Comparison of ENCODE assay signal across 20 cellular contexts in genomic region chr2:241833101-241833937, GRCh38. TPM values are rescaled to one million over a fixed set of nuclear protein-coding genes. Genes with fewer than 3 reads are reported as not detected.
A peak's percentile ranks its signal among the peaks of the same experiment; 100 is the strongest.
DNase-seq lines count a peak whose midpoint lies in the region; ATAC-seq, FAIRE-seq and TF ChIP-seq lines count a peak whose summit lies in the region.
"Had no signal": no experiment of that assay in that cellular context is flagged by ENCODE, and none has a peak within 500 bp of the region (broad histone marks: within the 10 kb centered on the region; RNA-seq: fewer than 3 reads in every experiment).

No MANE protein-coding gene starts in this region.

- H3K27me3 ChIP-seq in GM23338 (ENCODE audit: insufficient read depth) (no peaks in the 10 kb centered on the region), K562 (ENCODE audit: control insufficient read depth in 2 of 2, insufficient read depth in 2 of 2, low read length in 2 of 2) (no peaks in the 10 kb centered on the region), tibial nerve (peaks cover 0 to 10% of the 10 kb centered on the region in 2 donors)
- H3K27me3 ChIP-seq: cardiac muscle cell, pancreas had no signal

- peak; percentile 88 for FAIRE-seq in K562 (lab: Jason Lieb, UNC)
- FAIRE-seq: endometrium, pancreas had no signal

- H3K9me1 ChIP-seq in K562 (ENCODE audit: control insufficient read depth, insufficient read depth, low read length): no peaks in the 10 kb centered on the region

- POLR2A ChIA-PET in K562 (lab: Yijun Ruan, JAX): no interaction called here

- in situ Hi-C loops in K562 (cut with MboI): no loop called here

- intact Hi-C loops in K562 (cut with micrococcal nuclease): no loop called here

- TF ChIP-seq POLR2A in K562 (conservative IDR thresholded peaks at IDR 0.05) (no peak), tibial nerve (IDR thresholded peaks at IDR 0.05) (no peak)

- H3K4me1 ChIP-seq in GM23338 (ENCODE audit: insufficient read depth): no peaks in the 10 kb centered on the region
- peaks cover 6 to 9% of the 10 kb centered on the region in 2 experiments; a peak in 3 of 5 replicates for H3K4me1 ChIP-seq in K562 (replicated peaks in 1 of 2; ENCODE audit: control insufficient read depth in 2 of 2, insufficient read depth in 2 of 2, low read length in 2 of 2)
- peaks cover 0 to 6% (median 0%) of the 10 kb centered on the region in 4 donors for H3K4me1 ChIP-seq in tibial nerve
- H3K4me1 ChIP-seq: Caco-2, pancreas had no signal

- H3K79me2 ChIP-seq in GM23338 (replicated peaks; ENCODE audit: insufficient read depth) (no peaks in the 10 kb centered on the region), K562 (ENCODE audit: control insufficient read depth, insufficient read depth, low read length) (no peaks in the 10 kb centered on the region)

- no peak overlapping the region for H3K4me2 ChIP-seq in GM23338
- H3K4me2 ChIP-seq in K562 (ENCODE audit: insufficient read depth, low read length): peak overlapping the region; percentile 59

- H3F3A ChIP-seq in GM23338 (replicated peaks; ENCODE audit: low read depth): no peaks in the 10 kb centered on the region

- peak overlapping the region; percentile 1; the same call in 1 of the 2 replicates for H2AFZ ChIP-seq in GM23338
- peak overlapping the region; percentile 54 for H2AFZ ChIP-seq in K562 (ENCODE audit: low read depth, low read length)

- H3K27ac ChIP-seq in GM23338 (ENCODE audit: low read depth) (no peak overlapping the region), K562 (ENCODE audit: extremely low read depth, low read depth, low read length) (no peak overlapping the region), tibial nerve (no peak overlapping the region)
- H3K27ac ChIP-seq: cardiac muscle cell, pancreas had no signal

- H3K36me3 ChIP-seq in GM23338 (ENCODE audit: insufficient read depth) (no peaks in the 10 kb centered on the region), K562 (ENCODE audit: control insufficient read depth, insufficient read depth, low read length) (no peaks in the 10 kb centered on the region), tibial nerve (no peaks in the 10 kb centered on the region)
- H3K36me3 ChIP-seq: cardiac muscle cell, pancreas had no signal

- DNase-seq in A172 (ENCODE audit: low spot score) (peak; percentile 43), GM23338 (ENCODE audit: low spot score) (no peak), K562 (ENCODE audit: extremely low read depth in 1 of 4, low spot score in 3 of 4) (peak in 2 of 4 experiments; percentile 48 to 53), iris pigment epithelial cell (ENCODE audit: low read depth) (peak; percentile 82), hepatic stellate cell (ENCODE audit: low spot score) (no peak), tibial nerve (ENCODE audit: low spot score in 2 of 2) (no peak), SIG-M5 treated with dmso at 0.1 percent for 504 hours (lab: John Stamatoyannopoulos, UW; ENCODE audit: unreplicated experiment) (no peak)
- DNase-seq: activated T-cell treated with anti-CD3 and anti-CD28 coated beads, Interleukin-2, amount 50 U/mL, for 1 hour; Caco-2; GF-D8; NCI-H1105; NCI-H345; pancreas; stimulated activated naive B cell treated with anti-CD40 and anti-IgM and Interleukin-4, amounts not matched to agents 10 μg/mL and 1 μg/mL and 100 μg/mL, for 72 hours had no signal

- H3K9me3 ChIP-seq in K562 (replicated peaks; ENCODE audit: control insufficient read depth, insufficient read depth, low read depth, low read length) (no peaks in the 10 kb centered on the region), tibial nerve (peaks cover 0 to 2% (median 0%) of the 10 kb centered on the region in 4 donors)
- H3K9me3 ChIP-seq: Caco-2, pancreas had no signal

- H3K4me3 ChIP-seq in GM23338 (no peak overlapping the region), K562 (no peak overlapping the region), tibial nerve (no peak overlapping the region)
- H3K4me3 ChIP-seq: cardiac muscle cell, pancreas had no signal

- H3K4me3 Mint-ChIP-seq in GM23338: no peak overlapping the region
- H3K4me3 Mint-ChIP-seq: activated naive CD8-positive, alpha-beta T cell; IgD-negative memory B cell; stimulated activated naive B cell treated with anti-CD40 and anti-IgM and Interleukin-4, amounts not matched to agents 10 μg/mL and 1 μg/mL and 100 μg/mL, for 72 hours had no signal

- TF ChIP-seq RAD21 in K562 (CRISPR knock-in tag; conservative IDR thresholded peaks at IDR 0.05 in 1 of 2, IDR thresholded peaks at IDR 0.05 in 1 of 2): no peak

- no peaks in the 10 kb centered on the region for H3K9me3 Mint-ChIP-seq in GM23338

- ATAC-seq in GM23338 (no peak), K562 (peak; percentile 80), HG02642 (IDR thresholded peaks at IDR 0.05; ENCODE audit: poor library complexity, unreplicated experiment) (no peak)
- ATAC-seq: pancreas; stimulated activated naive B cell treated with anti-CD40 and anti-IgM and Interleukin-4, amounts not matched to agents 10 μg/mL and 1 μg/mL and 100 μg/mL, for 72 hours had no signal

- no peaks in the 10 kb centered on the region for H3K9me2 ChIP-seq in GM23338 (ENCODE audit: insufficient read depth)

- CTCF ChIA-PET in K562 (lab: Yijun Ruan, JAX; ENCODE audit: low intra/inter-chr PET ratio): no interaction called here

- H3K9ac ChIP-seq in K562 (ENCODE audit: insufficient read depth in 1 of 2, low read depth in 2 of 2, low read length in 2 of 2): peak overlapping the region in 1 of 2 experiments; percentile 17; a peak in 2 of 4 replicates

- WGBS in K562 (ENCODE audit: insufficient coverage, low coverage, missing lambda C conversion rate): 9% methylated on average over 18 of the region's 19 CpGs
- 41 to 44% methylated on average over 19 of the region's 19 CpGs for WGBS in tibial nerve, 2 donors

- no peak for TF ChIP-seq EP300 in K562 (IDR thresholded peaks at IDR 0.05; ENCODE audit: low read length)
- TF ChIP-seq EP300 in tibial nerve (IDR thresholded peaks at IDR 0.05): no peak

- no TSS peak for BruUV-seq in K562 (replicated peaks; lab: Mats Ljungman, UMichigan)

- no peaks in the 10 kb centered on the region for H3K36me3 Mint-ChIP-seq in GM23338 (ENCODE audit: low read depth)
- H3K36me3 Mint-ChIP-seq: activated naive CD8-positive, alpha-beta T cell; stimulated activated naive B cell treated with anti-CD40 and anti-IgM and Interleukin-4, amounts not matched to agents 10 μg/mL and 1 μg/mL and 100 μg/mL, for 72 hours had no signal

- H3K27me3 Mint-ChIP-seq in GM23338 (ENCODE audit: insufficient read depth, low read depth, poor library complexity): peaks cover 3% of the 10 kb centered on the region

- H4K20me1 ChIP-seq in GM23338 (replicated peaks; ENCODE audit: insufficient read depth): no peaks in the 10 kb centered on the region
- H4K20me1 ChIP-seq in K562 (replicated peaks; ENCODE audit: control insufficient read depth, insufficient read depth, low read length): no peaks in the 10 kb centered on the region

- TF ChIP-seq CTCF in GM23338 (conservative IDR thresholded peaks at IDR 0.05; ENCODE audit: low read depth in 2 of 2): no peak
- no peak for TF ChIP-seq CTCF in K562 (IDR thresholded peaks at IDR 0.05 in 2 of 3, conservative IDR thresholded peaks at IDR 0.05 in 1 of 3; ENCODE audit: insufficient read depth in 2 of 3, low read depth in 1 of 3, low read length in 3 of 3)
- no peak for TF ChIP-seq CTCF in tibial nerve (IDR thresholded peaks at IDR 0.05)

- H3K4me1 Mint-ChIP-seq in GM23338: peaks cover 10% of the 10 kb centered on the region
- H3K4me1 Mint-ChIP-seq: IgD-negative memory B cell had no signal

- H3K27ac Mint-ChIP-seq in GM23338: no peak overlapping the region
- H3K27ac Mint-ChIP-seq: activated naive CD8-positive, alpha-beta T cell; IgD-negative memory B cell; stimulated activated naive B cell treated with anti-CD40 and anti-IgM and Interleukin-4, amounts not matched to agents 10 μg/mL and 1 μg/mL and 100 μg/mL, for 72 hours had no signal

RNA-seq across cellular contexts. Expression of gene NEU4, which starts 24.3 kb away (rescaled TPM):
- 0.22 TPM in 1 of 2 replicates, not detected in the other for total RNA-seq in A172 (2014; rRNA removed; shearing (Covaris generic))
- 0.62 and 1.2 TPM in 2 replicates for total RNA-seq in GM23338 (2014; rRNA removed; shearing (Covaris generic))
- polyA plus RNA-seq in GM23338 (2016; fragmentation: Nextera tagmentation; extraction: Ambion mirVana) (0.12 and 0.29 TPM in 2 replicates), K562 (2011; rRNA removed) (0.12 TPM in 1 of 2 replicates, not detected in the other), K562 (2014; fragmentation: Illumina TruSeq; extraction: Trizol) (not detected in 2 replicates), K562 (2014; fragmentation: Nextera tagmentation; extraction: Ambion mirVana) (not detected), K562 (2014; rRNA removed) (0.01 TPM in 1 of 2 replicates, not detected in the other)
- total RNA-seq in K562 (2011; cell fraction: chromatin; rRNA removed; ENCODE audit: low replicate concordance): 1.3 TPM in 1 of 2 replicates, not detected in the other
- total RNA-seq in K562 (2011; cell fraction: nucleolus; rRNA removed): 0.50 and 0.66 TPM in 2 replicates
- total RNA-seq in K562 (2011; cell fraction: nucleoplasm; rRNA removed): 0.29 and 1.1 TPM in 2 replicates
- total RNA-seq in K562 (2014; rRNA removed) (not detected in 2 replicates), K562 (2014; rRNA removed; fragmentation: Illumina TruSeq; extraction: Trizol) (not detected in 2 replicates), K562 (2015; rRNA removed; fragmentation: Illumina TruSeq; extraction: Trizol) (not detected in 2 replicates), K562 (2021) (0.38 and 0.40 TPM in 2 replicates), tibial nerve (1 to 10 TPM in 2 of 4 donors, not detected in 2; 1.1 to 1.6 TPM)
- polyA plus RNA-seq in K562 (2011; cell fraction: cytosol; rRNA removed): 0.12 and 0.21 TPM in 2 replicates
- 0.14 and 0.65 TPM in 2 replicates for polyA plus RNA-seq in K562 (2011; cell fraction: nucleus; rRNA removed)
- 0.55 and 1.1 TPM in 2 replicates for polyA plus RNA-seq in K562 (2012)
- polyA minus RNA-seq in K562 (2011; rRNA and poly(A)+ RNA removed): not detected in 2 replicates
- polyA minus RNA-seq in K562 (2011; cell fraction: cytosol; rRNA and poly(A)+ RNA removed): not detected in 2 replicates
- polyA minus RNA-seq in K562 (2011; cell fraction: nucleus; rRNA and poly(A)+ RNA removed): 0.27 TPM in 1 of 2 replicates, not detected in the other
- total RNA-seq: pancreas had no signal
- polyA plus RNA-seq: IgD-negative memory B cell had no signal

RNA-seq across cellular contexts. Expression of gene PDCD1, which starts 25.4 kb away (rescaled TPM):
- total RNA-seq in A172 (2014; rRNA removed; shearing (Covaris generic)): 0.10 TPM in 1 of 2 replicates, not detected in the other
- 0.38 and 1.8 TPM in 2 replicates for total RNA-seq in GM23338 (2014; rRNA removed; shearing (Covaris generic))
- polyA plus RNA-seq in GM23338 (2016; fragmentation: Nextera tagmentation; extraction: Ambion mirVana) (0.23 and 0.34 TPM in 2 replicates), K562 (2011; rRNA removed) (2.3 and 2.5 TPM in 2 replicates), K562 (2014; fragmentation: Illumina TruSeq; extraction: Trizol) (0.28 and 0.90 TPM in 2 replicates), K562 (2014; fragmentation: Nextera tagmentation; extraction: Ambion mirVana) (not detected), K562 (2014; rRNA removed) (1.1 TPM in 2 replicates)
- 0.88 and 5.3 TPM in 2 replicates for total RNA-seq in K562 (2011; cell fraction: chromatin; rRNA removed; ENCODE audit: low replicate concordance)
- total RNA-seq in K562 (2011; cell fraction: nucleolus; rRNA removed): 7.6 and 13.2 TPM in 2 replicates
- 4.0 and 4.3 TPM in 2 replicates for total RNA-seq in K562 (2011; cell fraction: nucleoplasm; rRNA removed)
- total RNA-seq in K562 (2014; rRNA removed) (1.3 and 2.0 TPM in 2 replicates), K562 (2014; rRNA removed; fragmentation: Illumina TruSeq; extraction: Trizol) (0.15 TPM in 1 of 2 replicates, not detected in the other), K562 (2015; rRNA removed; fragmentation: Illumina TruSeq; extraction: Trizol) (0.25 and 0.53 TPM in 2 replicates), K562 (2021) (0.87 and 1.0 TPM in 2 replicates), tibial nerve (under 1 TPM in 3 of 4 donors, not detected in 1; 0.22 to 0.60 (median 0.42) TPM)
- polyA plus RNA-seq in K562 (2011; cell fraction: cytosol; rRNA removed): 3.0 and 16.0 TPM in 2 replicates
- 1.8 and 6.6 TPM in 2 replicates for polyA plus RNA-seq in K562 (2011; cell fraction: nucleus; rRNA removed)
- polyA plus RNA-seq in K562 (2012): 1.0 and 1.2 TPM in 2 replicates
- polyA minus RNA-seq in K562 (2011; rRNA and poly(A)+ RNA removed): 0.18 and 0.56 TPM in 2 replicates
- polyA minus RNA-seq in K562 (2011; cell fraction: cytosol; rRNA and poly(A)+ RNA removed): 1.8 and 2.1 TPM in 2 replicates
- polyA minus RNA-seq in K562 (2011; cell fraction: nucleus; rRNA and poly(A)+ RNA removed): 0.56 and 0.94 TPM in 2 replicates
- total RNA-seq: Caco-2, cardiac muscle cell, urinary bladder had no signal
- polyA plus RNA-seq: cardiac muscle cell had no signal

RNA-seq across cellular contexts. Expression of gene RTP5, which starts 36.2 kb away (rescaled TPM):
- total RNA-seq in A172 (2014; rRNA removed; shearing (Covaris generic)): not detected in 2 replicates
- 0.50 TPM in 1 of 2 replicates, not detected in the other for total RNA-seq in GM23338 (2014; rRNA removed; shearing (Covaris generic))
- polyA plus RNA-seq in GM23338 (2016; fragmentation: Nextera tagmentation; extraction: Ambion mirVana): not detected in 2 replicates
- not detected in 2 replicates for total RNA-seq in K562 (2011; cell fraction: chromatin; rRNA removed; ENCODE audit: low replicate concordance)
- not detected in 2 replicates for total RNA-seq in K562 (2011; cell fraction: nucleolus; rRNA removed)
- total RNA-seq in K562 (2011; cell fraction: nucleoplasm; rRNA removed): not detected in 2 replicates
- total RNA-seq in K562 (2014; rRNA removed): not detected in 2 replicates
- not detected in 2 replicates for total RNA-seq in K562 (2014; rRNA removed; fragmentation: Illumina TruSeq; extraction: Trizol)
- not detected in 2 replicates for total RNA-seq in K562 (2015; rRNA removed; fragmentation: Illumina TruSeq; extraction: Trizol)
- total RNA-seq in K562 (2021): not detected in 2 replicates
- not detected in 2 replicates for polyA plus RNA-seq in K562 (2011; rRNA removed)
- polyA plus RNA-seq in K562 (2011; cell fraction: cytosol; rRNA removed): not detected in 2 replicates
- not detected in 2 replicates for polyA plus RNA-seq in K562 (2011; cell fraction: nucleus; rRNA removed)
- polyA plus RNA-seq in K562 (2012): not detected in 2 replicates
- polyA plus RNA-seq in K562 (2014; fragmentation: Illumina TruSeq; extraction: Trizol): not detected in 2 replicates
- polyA plus RNA-seq in K562 (2014; fragmentation: Nextera tagmentation; extraction: Ambion mirVana): not detected
- not detected in 2 replicates for polyA plus RNA-seq in K562 (2014; rRNA removed)
- polyA minus RNA-seq in K562 (2011; rRNA and poly(A)+ RNA removed): not detected in 2 replicates
- polyA minus RNA-seq in K562 (2011; cell fraction: cytosol; rRNA and poly(A)+ RNA removed): not detected in 2 replicates
- not detected in 2 replicates for polyA minus RNA-seq in K562 (2011; cell fraction: nucleus; rRNA and poly(A)+ RNA removed)
- total RNA-seq in tibial nerve: not detected
- total RNA-seq: Caco-2, cardiac muscle cell, pancreas, urinary bladder had no signal
- polyA plus RNA-seq: cardiac muscle cell, IgD-negative memory B cell had no signal

RNA-seq across cellular contexts. Expression of gene GAL3ST2, which starts 56.7 kb away (rescaled TPM):
- not detected in 2 replicates for total RNA-seq in A172 (2014; rRNA removed; shearing (Covaris generic))
- 0.24 and 1.5 TPM in 2 replicates for total RNA-seq in GM23338 (2014; rRNA removed; shearing (Covaris generic))
- polyA plus RNA-seq in GM23338 (2016; fragmentation: Nextera tagmentation; extraction: Ambion mirVana): 0.19 TPM in 1 of 2 replicates, not detected in the other
- 0.51 and 1.8 TPM in 2 replicates for total RNA-seq in K562 (2011; cell fraction: chromatin; rRNA removed; ENCODE audit: low replicate concordance)
- total RNA-seq in K562 (2011; cell fraction: nucleolus; rRNA removed): 1.8 and 2.2 TPM in 2 replicates
- 1.1 TPM in 1 of 2 replicates, not detected in the other for total RNA-seq in K562 (2011; cell fraction: nucleoplasm; rRNA removed)
- 0.61 TPM in 1 of 2 replicates, not detected in the other for total RNA-seq in K562 (2014; rRNA removed)
- total RNA-seq in K562 (2014; rRNA removed; fragmentation: Illumina TruSeq; extraction: Trizol): not detected in 2 replicates
- not detected in 2 replicates for total RNA-seq in K562 (2015; rRNA removed; fragmentation: Illumina TruSeq; extraction: Trizol)
- total RNA-seq in K562 (2021): 0.31 and 0.42 TPM in 2 replicates
- 0.08 TPM in 1 of 2 replicates, not detected in the other for polyA plus RNA-seq in K562 (2011; rRNA removed)
- not detected in 2 replicates for polyA plus RNA-seq in K562 (2011; cell fraction: cytosol; rRNA removed)
- 0.15 and 0.43 TPM in 2 replicates for polyA plus RNA-seq in K562 (2011; cell fraction: nucleus; rRNA removed)
- 0.90 and 1.00 TPM in 2 replicates for polyA plus RNA-seq in K562 (2012)
- polyA plus RNA-seq in K562 (2014; fragmentation: Illumina TruSeq; extraction: Trizol): not detected in 2 replicates
- polyA plus RNA-seq in K562 (2014; fragmentation: Nextera tagmentation; extraction: Ambion mirVana): not detected
- polyA plus RNA-seq in K562 (2014; rRNA removed): 0.38 TPM in 1 of 2 replicates, not detected in the other
- polyA minus RNA-seq in K562 (2011; rRNA and poly(A)+ RNA removed): not detected in 2 replicates
- not detected in 2 replicates for polyA minus RNA-seq in K562 (2011; cell fraction: cytosol; rRNA and poly(A)+ RNA removed)
- 0.33 and 0.67 TPM in 2 replicates for polyA minus RNA-seq in K562 (2011; cell fraction: nucleus; rRNA and poly(A)+ RNA removed)
- 1 to 10 TPM in 1 of 4 donors, under 1 TPM in 2, not detected in 1; 0.21 to 3.9 (median 0.30) TPM for total RNA-seq in tibial nerve
- total RNA-seq: pancreas, urinary bladder had no signal
- polyA plus RNA-seq: cardiac muscle cell, IgD-negative memory B cell, pancreas, urinary bladder had no signal

Comparison
In these comparisons a context has a peak if more than half of its experiments do, and no peak if none do; other contexts are left out.
1. DNase-seq: peak in A172 (single experiment) and iris pigment epithelial cell (single experiment); none in GM23338 (single experiment), hepatic stellate cell (single experiment), tibial nerve (0 of 2) and SIG-M5 treated with dmso at 0.1 percent for 504 hours (single experiment).